In genomic region chr5:168217497-168217896, GRCh38 we compare ENCODE assay signal across 31 cellular contexts.
"Had no signal": no experiment of that assay in that cellular context is flagged by ENCODE, and none has a peak within 500 bp of the region (broad histone marks: within the 10 kb centered on the region; RNA-seq: fewer than 3 reads in every experiment).

No MANE protein-coding gene starts in this region.

- H3K4me3 ChIP-seq: ascending aorta, cardiac muscle cell, coronary artery, dorsolateral prefrontal cortex, gastrocnemius medialis, lower lobe of right lung, neural progenitor cell, psoas muscle, stomach, tibial artery had no signal

- H3K27me3 ChIP-seq: ascending aorta, cardiac muscle cell, dorsolateral prefrontal cortex, gastrocnemius medialis, neural progenitor cell had no signal

- DNase-seq: activated CD4-positive, alpha-beta memory T cell treated with anti-CD3 and anti-CD28 coated beads, Interleukin-2, amount 10 ng/mL, durations not matched to agents 7 days and 5 days; activated CD4-positive, alpha-beta T cell treated with anti-CD3 and anti-CD28 coated beads, Interleukin-2, amount 10 ng/mL, durations not matched to agents 24 days and 14 days; activated CD4-positive, CD25-positive, alpha-beta regulatory T cell treated with anti-CD3 and anti-CD28 coated beads, Interleukin-2, amount 50 U/mL, for 72 hours; activated CD8-positive, alpha-beta memory T cell treated with anti-CD3 and anti-CD28 coated beads, Interleukin-2, amount 50 U/mL, for 48 hours; activated gamma-delta T cell; activated naive CD4-positive, alpha-beta T cell treated with anti-CD3 and anti-CD28 coated beads, Interleukin-2, amount 10 ng/mL, durations not matched to agents 7 days and 5 days; activated naive CD8-positive, alpha-beta T cell treated with anti-CD3 and anti-CD28 coated beads, Interleukin-2, amount 10 ng/mL, durations not matched to agents 7 days and 5 days; activated T-cell treated with anti-CD3 and anti-CD28 coated beads, Interleukin-2, amount 50 U/mL, for 24 hours; cerebellar nuclear complex; dorsolateral prefrontal cortex; effector memory CD4-positive, alpha-beta T cell; gastrocnemius medialis; glutamatergic neuron; left cardiac atrium; lower lobe of right lung; mesenchymal stem cell; natural killer cell; occipital lobe; psoas muscle; stimulated activated CD4-positive, alpha-beta T cell treated with anti-CD3 and anti-CD28 coated beads, Interleukin-15, amount 100 ng/mL, for 24 hours; stimulated activated CD4-positive, alpha-beta T cell treated with anti-CD3 and anti-CD28 coated beads, Interleukin-2, amount 100 ng/mL, for 24 hours; stimulated activated naive B cell treated with anti-CD40 and anti-IgM and Interleukin-4, amounts not matched to agents 10 μg/mL and 1 μg/mL and 100 μg/mL, for 72 hours; stomach; T1000; tibial artery had no signal

- H3K4me1 ChIP-seq: ascending aorta, gastrocnemius medialis, lower lobe of right lung, parathyroid adenoma, psoas muscle had no signal

- ATAC-seq: gastrocnemius medialis; left cardiac atrium; lower lobe of right lung; natural killer cell; psoas muscle; stimulated activated naive B cell treated with anti-CD40 and anti-IgM and Interleukin-4, amounts not matched to agents 10 μg/mL and 1 μg/mL and 100 μg/mL, for 72 hours had no signal

- H3K36me3 ChIP-seq: ascending aorta, cardiac muscle cell, gastrocnemius medialis, lower lobe of right lung, neural progenitor cell, stomach, tibial artery had no signal

- FAIRE-seq: keratinocyte had no signal

- H3K27ac ChIP-seq: ascending aorta, cardiac muscle cell, coronary artery, dorsolateral prefrontal cortex, gastrocnemius medialis, lower lobe of right lung, neural progenitor cell, parathyroid adenoma, psoas muscle, stomach, tibial artery had no signal

- H3K9me3 ChIP-seq: ascending aorta, gastrocnemius medialis, lower lobe of right lung, psoas muscle, stomach, tibial artery had no signal
